Comparison of ENCODE assay signal across 26 cellular contexts in genomic region chr18:75840131-75840530, GRCh38.
"Had no signal": no experiment of that assay in that cellular context is flagged by ENCODE, and none has a peak within 500 bp of the region (broad histone marks: within the 10 kb centered on the region; RNA-seq: fewer than 3 reads in every experiment).

No MANE protein-coding gene starts in this region.

- DNase-seq: colonic mucosa; cortex of kidney; dermis blood vessel endothelial cell; dorsolateral prefrontal cortex; effector CD4-positive, alpha-beta T cell; effector CD8-positive, alpha-beta T cell; effector memory CD4-positive, alpha-beta T cell; effector memory CD8-positive, alpha-beta T cell; erythroblast; esophagus squamous epithelium; foreskin fibroblast; foreskin keratinocyte; foreskin melanocyte; gastrocnemius medialis; glutamatergic neuron; heart left ventricle; heart right ventricle had no signal

- H3K27ac Mint-ChIP-seq: dendritic cell treated with granulocyte-macrophage colony-stimulating factor and Interleukin-4, amounts not matched to agents 40 ng/mL and 50 ng/mL, for 4 days; effector memory CD8-positive, alpha-beta T cell had no signal

- H3K4me1 ChIP-seq: colonic mucosa, esophagus squamous epithelium, foreskin keratinocyte, gastrocnemius medialis, gastroesophageal sphincter, heart left ventricle, heart right ventricle had no signal

- FAIRE-seq: colon, endometrium, endothelial cell of umbilical vein, frontal cortex had no signal

- H3K9me3 Mint-ChIP-seq: effector memory CD8-positive, alpha-beta T cell had no signal

- H3K36me3 ChIP-seq: colonic mucosa, esophagus squamous epithelium, gastrocnemius medialis, gastroesophageal sphincter, heart left ventricle, heart right ventricle had no signal

- H3K4me3 Mint-ChIP-seq: dendritic cell treated with granulocyte-macrophage colony-stimulating factor and Interleukin-4, amounts not matched to agents 40 ng/mL and 50 ng/mL, for 4 days; effector memory CD8-positive, alpha-beta T cell had no signal

- ATAC-seq: effector memory CD8-positive, alpha-beta T cell; esophagus mucosa; foreskin keratinocyte; gastrocnemius medialis; gastroesophageal sphincter; heart left ventricle; heart right ventricle had no signal

- H3K4me3 ChIP-seq: colonic mucosa, coronary artery, dorsolateral prefrontal cortex, esophagus squamous epithelium, gastrocnemius medialis, gastroesophageal sphincter, heart left ventricle, heart right ventricle had no signal

- H3K9me3 ChIP-seq: colonic mucosa, esophagus squamous epithelium, gastrocnemius medialis, gastroesophageal sphincter, heart left ventricle, heart right ventricle had no signal

- H3K27ac ChIP-seq: colonic mucosa, coronary artery, dorsolateral prefrontal cortex, epithelial cell of prostate, esophagus squamous epithelium, foreskin keratinocyte, gastrocnemius medialis, gastroesophageal sphincter, heart left ventricle, heart right ventricle had no signal

- H3K27me3 Mint-ChIP-seq: dendritic cell treated with granulocyte-macrophage colony-stimulating factor and Interleukin-4, amounts not matched to agents 40 ng/mL and 50 ng/mL, for 4 days had no signal

- H3K27me3 ChIP-seq: colonic mucosa, esophagus squamous epithelium, foreskin keratinocyte, gastrocnemius medialis, gastroesophageal sphincter had no signal
